ENCODE assay signal across 8 cellular contexts in the genomic region with DNA sequence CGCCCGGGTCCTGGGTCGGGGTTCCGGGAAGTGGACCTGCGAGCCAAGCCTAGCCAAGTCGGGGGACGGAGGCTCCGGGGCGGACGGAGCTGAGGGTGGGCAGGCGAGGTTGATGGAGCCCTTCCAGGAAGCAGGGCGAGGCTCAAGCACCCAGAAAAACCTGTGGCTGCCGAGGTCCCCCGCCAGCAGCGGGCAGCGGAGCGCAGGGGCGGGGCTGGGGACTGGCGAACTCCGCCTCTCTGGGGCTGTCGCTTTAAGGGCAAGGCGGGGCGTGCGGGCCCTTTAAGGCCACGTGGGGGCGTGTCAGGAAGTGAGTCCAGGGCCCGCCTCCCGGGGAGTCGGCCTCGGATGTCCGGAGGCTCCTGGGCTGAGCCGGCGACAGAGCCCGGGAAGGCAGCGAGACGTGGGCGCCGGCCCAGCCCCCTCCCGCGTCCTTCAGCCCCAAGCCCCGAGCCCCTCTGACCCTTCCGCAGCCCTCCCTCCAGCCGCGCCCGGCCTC. TPM values are rescaled to one million over a fixed set of nuclear protein-coding genes. Genes with fewer than 3 reads are reported as not detected.
DNase-seq lines count a peak whose midpoint lies in the region; ATAC-seq and TF ChIP-seq lines count a peak whose summit lies in the region.

A gene (plus strand): TSS at position 344 of the 499 bp plus-strand sequence. CDS start 653 bp downstream, outside the sequence.

- intact Hi-C loops in activated CD4-positive, alpha-beta T cell treated with anti-CD3 and anti-CD28 coated beads for 36 hours (cut with DNase I, micrococcal nuclease), result loop anchor here (1.0 to 2.0 kb wide), 13 partner anchors 33 to 1240 kb away; a partner anchor contains a TSS

- CTCF ChIA-PET in activated CD4-positive, alpha-beta T cell treated with anti-CD3 and anti-CD28 coated beads for 36 hours (lab: Charles Lee), result interaction anchor here (1.4 kb wide), 1 partner anchor 38 kb away, joined by 5 read pairs; no protein-coding TSS in a partner anchor

- H3K4me3 ChIP-seq in choroid plexus epithelial cell (ENCODE audit: low read depth, low read length), result peak within 1 kb of the TSS; percentile 82

- ATAC-seq in GM19043 (IDR thresholded peaks at IDR 0.05; ENCODE audit: low read depth, unreplicated experiment) (peak; percentile 96), HG03378 (IDR thresholded peaks at IDR 0.05; ENCODE audit: unreplicated experiment) (peak; percentile 78)
- ATAC-seq in activated CD4-positive, alpha-beta T cell treated with anti-CD3 and anti-CD28 coated beads for 36 hours, result peak; percentile 97

- TF ChIP-seq CTCF in choroid plexus epithelial cell (conservative IDR thresholded peaks at IDR 0.05; ENCODE audit: low read depth, low read length), result peak; percentile 7

- peak within 1 kb of the TSS; percentile 77 for H3K27ac ChIP-seq in layer of hippocampus (ENCODE audit: low read depth, low read length)

- POLR2A ChIA-PET in activated CD4-positive, alpha-beta T cell treated with anti-CD3 and anti-CD28 coated beads for 36 hours (lab: Charles Lee), result interaction anchor here (1.5 kb wide), 1 partner anchor 113 kb away, joined by 3 read pairs; a partner anchor contains a TSS

- H3K27me3 Mint-ChIP-seq in activated CD4-positive, alpha-beta T cell treated with anti-CD3 and anti-CD28 coated beads for 36 hours, result no peaks in the 10 kb centered on the region

- H3K27ac Mint-ChIP-seq in activated CD4-positive, alpha-beta T cell treated with anti-CD3 and anti-CD28 coated beads for 36 hours, result peak within 1 kb of the TSS; percentile 86

- H3K27me3 ChIP-seq in layer of hippocampus (ENCODE audit: control insufficient read depth, insufficient read depth, low read length), result no peaks in the 10 kb centered on the region

- H3K36me3 Mint-ChIP-seq in activated CD4-positive, alpha-beta T cell treated with anti-CD3 and anti-CD28 coated beads for 36 hours (ENCODE audit: low read depth), result peaks cover 10% of the 10 kb centered on the region

- H3K9me3 Mint-ChIP-seq in activated CD4-positive, alpha-beta T cell treated with anti-CD3 and anti-CD28 coated beads for 36 hours (ENCODE audit: low read depth), result no peaks in the 10 kb centered on the region

- DNase-seq in Ammon's horn (ENCODE audit: low spot score), result peak; percentile 97
- peak; percentile 34 for DNase-seq in NCI-H510A treated with DMSO at 0.1 percent for 48 hours (lab: John Stamatoyannopoulos, UW)
- DNase-seq in activated CD4-positive, alpha-beta T cell treated with anti-CD3 and anti-CD28 coated beads for 36 hours, result peak; percentile 98
- DNase-seq in choroid plexus epithelial cell (ENCODE audit: low read depth), result peak; percentile 96
- peak; percentile 92 to 97 for DNase-seq in stimulated activated CD4-positive, alpha-beta T cell treated with anti-CD3 and anti-CD28 coated beads, Interleukin-1b, Interleukin-23, amount 100 ng/mL, for 4 hours (ENCODE audit: low read depth in 2 of 2)

- H3K4me3 Mint-ChIP-seq in activated CD4-positive, alpha-beta T cell treated with anti-CD3 and anti-CD28 coated beads for 36 hours, result peak within 1 kb of the TSS; percentile 91

- peaks cover 43% of the 10 kb centered on the region for H3K4me1 Mint-ChIP-seq in activated CD4-positive, alpha-beta T cell treated with anti-CD3 and anti-CD28 coated beads for 36 hours

RNA-seq across cellular contexts. Expression of the gene that starts here (rescaled TPM):
- total RNA-seq in activated CD4-positive, alpha-beta T cell treated with anti-CD3 and anti-CD28 coated beads for 36 hours, result 1 to 10 TPM; 9.6 to 9.8 TPM

Comparison
In these comparisons a context has a peak if more than half of its experiments do, and no peak if none do; other contexts are left out.
1. Peak in every context shown above with its lines: DNase-seq, ATAC-seq, H3K4me3 ChIP-seq and H3K27ac ChIP-seq.
2. DNase-seq: peak in every context shown above with its lines; median percentile 98 in activated CD4-positive, alpha-beta T cell treated with anti-CD3 and anti-CD28 coated beads for 36 hours; 97 in Ammon's horn; 96 in choroid plexus epithelial cell; 94 in stimulated activated CD4-positive, alpha-beta T cell treated with anti-CD3 and anti-CD28 coated beads, Interleukin-1b, Interleukin-23, amount 100 ng/mL, for 4 hours; 34 in NCI-H510A treated with DMSO at 0.1 percent for 48 hours.